ENCODE assay signal across 19 cellular contexts in the genomic region with DNA sequence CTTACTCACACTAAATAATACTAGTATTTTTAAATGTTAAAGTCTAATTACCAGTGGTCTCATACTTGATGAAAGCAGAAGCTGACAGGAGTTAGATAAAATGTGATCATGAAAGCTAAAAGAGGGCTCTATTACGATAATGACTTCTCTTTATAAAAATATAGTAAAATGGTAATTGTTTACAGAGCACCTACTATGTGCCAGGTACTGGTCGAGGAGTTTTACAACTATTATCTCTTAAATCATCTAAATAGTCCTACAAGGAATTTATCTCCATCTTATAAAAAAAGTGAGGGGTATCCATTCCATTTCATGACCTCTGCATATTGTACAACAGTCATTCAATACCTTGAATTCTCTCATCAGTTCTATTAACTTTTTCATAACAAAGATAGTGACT. TPM values are rescaled to one million over a fixed set of nuclear protein-coding genes. Genes with fewer than 3 reads are reported as not detected.
A peak's percentile ranks its signal among the peaks of the same experiment; 100 is the strongest.
DNase-seq lines count a peak whose midpoint lies in the region; ATAC-seq, FAIRE-seq and TF ChIP-seq lines count a peak whose summit lies in the region.
"Had no signal": no experiment of that assay in that cellular context is flagged by ENCODE, and none has a peak within 500 bp of the region (broad histone marks: within the 10 kb centered on the region; RNA-seq: fewer than 3 reads in every experiment).

No MANE protein-coding gene starts in this region.

- intact Hi-C loops in OCI-LY7 (cut with micrococcal nuclease; ENCODE audit: unreplicated experiment) (no loop called here), endothelial cell of umbilical vein (cut with micrococcal nuclease) (loop anchor here (10.0 kb wide), 1 partner anchor 1146 kb away; no protein-coding TSS in a partner anchor)

- no peak for ATAC-seq in GM21619 (IDR thresholded peaks at IDR 0.05; ENCODE audit: unreplicated experiment)
- ATAC-seq in GM21381 (IDR thresholded peaks at IDR 0.05; ENCODE audit: unreplicated experiment), result no peak
- ATAC-seq: T-helper 17 cell had no signal

- H3K4me1 ChIP-seq in GM23248 (ENCODE audit: insufficient read depth) (peaks cover 35% of the 10 kb centered on the region), OCI-LY7 (ENCODE audit: insufficient read depth, low read length, poor library complexity, severe bottlenecking) (no peaks in the 10 kb centered on the region), endothelial cell of umbilical vein (ENCODE audit: control insufficient read depth, extremely low read depth, insufficient read depth, low read length) (peaks cover 18% of the 10 kb centered on the region), skeletal muscle satellite cell (ENCODE audit: control insufficient read depth, insufficient read depth, low read length) (peaks cover 32% of the 10 kb centered on the region)

- POLR2A ChIA-PET in OCI-LY7 (lab: Charles Lee), result interaction anchor here (0.6 kb wide), 1 partner anchor 302 kb away, joined by 3 read pairs; no protein-coding TSS in a partner anchor
- POLR2A ChIA-PET in endothelial cell of umbilical vein (lab: Charles Lee), result no interaction called here

- in situ Hi-C loops in GM23248 (cut with MboI), result no loop called here

- no peak for TF ChIP-seq POLR2A in endothelial cell of umbilical vein (IDR thresholded peaks at IDR 0.05; ENCODE audit: low read depth, low read length)

- no TSS peak for BruUV-seq in OCI-LY7 (replicated peaks; lab: Mats Ljungman, UMichigan)
- no TSS peak for BruUV-seq in endothelial cell of umbilical vein (replicated peaks; lab: Mats Ljungman, UMichigan)

- peak overlapping the region; percentile 42 for H2AFZ ChIP-seq in GM23248
- H2AFZ ChIP-seq in OCI-LY7 (ENCODE audit: low read length), result 0 out of 2 replicates have a peak overlapping the region, but pooled peaks have one; percentile 35
- no peak overlapping the region for H2AFZ ChIP-seq in endothelial cell of umbilical vein (ENCODE audit: low read depth, low read length)

- H3K27ac ChIP-seq in GM23248 (peak overlapping the region; percentile 72), OCI-LY7 (ENCODE audit: low read depth, low read length, poor library complexity, severe bottlenecking) (no peak overlapping the region), endothelial cell of umbilical vein (ENCODE audit: insufficient read depth, low read depth, low read length) (no peak overlapping the region)

- peaks cover 26% of the 10 kb centered on the region for H3F3A ChIP-seq in GM23248 (ENCODE audit: insufficient read depth)

- FAIRE-seq in endothelial cell of umbilical vein (lab: Jason Lieb, UNC), result no peak
- FAIRE-seq: D721Med, RCC 7860 had no signal

- H3K79me2 ChIP-seq in GM23248 (ENCODE audit: insufficient read depth) (no peaks in the 10 kb centered on the region), OCI-LY7 (ENCODE audit: insufficient read depth, low read depth, low read length) (no peaks in the 10 kb centered on the region), endothelial cell of umbilical vein (ENCODE audit: control insufficient read depth, insufficient read depth, low read length) (no peaks in the 10 kb centered on the region)

- H3K4me3 ChIP-seq in GM23248, result no peak overlapping the region
- no peak overlapping the region for H3K4me3 ChIP-seq in OCI-LY7 (ENCODE audit: low read depth, low read length, poor library complexity, severe bottlenecking)
- H3K4me3 ChIP-seq in endothelial cell of umbilical vein (replicated peaks in 1 of 3; ENCODE audit: insufficient read depth in 1 of 3, low read depth in 1 of 3, low read length in 3 of 3), result no peak overlapping the region
- no peak overlapping the region for H3K4me3 ChIP-seq in skeletal muscle satellite cell (ENCODE audit: low read length)
- H3K4me3 ChIP-seq: GM12878 had no signal

- TF ChIP-seq CTCF in OCI-LY7 (conservative IDR thresholded peaks at IDR 0.05; ENCODE audit: low read length) (no peak), endothelial cell of umbilical vein (IDR thresholded peaks at IDR 0.05; ENCODE audit: extremely low read depth in 1 of 2, insufficient read depth in 1 of 2, low read depth in 1 of 2, low read length in 2 of 2) (no peak)

- CTCF ChIA-PET in OCI-LY7 (lab: Charles Lee; ENCODE audit: unreplicated experiment), result no interaction called here
- CTCF ChIA-PET in endothelial cell of umbilical vein (lab: Charles Lee), result interaction anchor here (1.2 to 1.4 kb wide), 2 partner anchors 8 to 14 kb away, joined by 4 read pairs; no protein-coding TSS in a partner anchor

- H4K20me1 ChIP-seq in GM23248 (ENCODE audit: insufficient read depth), result no peaks in the 10 kb centered on the region
- no peaks in the 10 kb centered on the region for H4K20me1 ChIP-seq in OCI-LY7 (ENCODE audit: insufficient read depth, low read length)
- no peaks in the 10 kb centered on the region for H4K20me1 ChIP-seq in endothelial cell of umbilical vein (replicated peaks; ENCODE audit: control insufficient read depth, extremely low read depth, insufficient read depth, low read length)

- DNase-seq in GM23248 (no peak), OCI-LY7 (ENCODE audit: low spot score) (no peak), endothelial cell of umbilical vein (ENCODE audit: low read depth, low spot score) (no peak)
- DNase-seq in activated naive CD4-positive, alpha-beta T cell (lab: John Stamatoyannopoulos, UW), result no peak
- DNase-seq: CD4-positive, alpha-beta memory T cell; DND-41; GDM1; NCI-H1417 treated with DMSO at 0.1 percent for 48 hours; NCI-H2171 treated with DMSO at 0.1 percent for 48 hours; NCI-H774; SHP77; T-helper 17 cell had no signal

- H3K36me3 ChIP-seq in GM23248 (ENCODE audit: low read depth) (no peaks in the 10 kb centered on the region), OCI-LY7 (ENCODE audit: insufficient read depth, low read length) (no peaks in the 10 kb centered on the region), endothelial cell of umbilical vein (ENCODE audit: control insufficient read depth in 2 of 2, extremely low read depth in 1 of 2, insufficient read depth in 2 of 2, low read length in 2 of 2) (no peaks in the 10 kb centered on the region), skeletal muscle satellite cell (ENCODE audit: insufficient read depth, low read length) (no peaks in the 10 kb centered on the region)

- dilution Hi-C loops in endothelial cell of umbilical vein (cut with MboI; ENCODE audit: extremely low pct_ligation_motif_present, low sequenced_read_pairs), result loop anchor here (25.0 kb wide), 1 partner anchor 138 kb away; no protein-coding TSS in a partner anchor

- no peaks in the 10 kb centered on the region for H3K9me1 ChIP-seq in endothelial cell of umbilical vein (replicated peaks; ENCODE audit: control insufficient read depth, extremely low read depth, insufficient read depth, low read length)

- H3K9me3 ChIP-seq in GM23248 (ENCODE audit: low read depth) (no peaks in the 10 kb centered on the region), OCI-LY7 (ENCODE audit: low read length) (no peaks in the 10 kb centered on the region), endothelial cell of umbilical vein (replicated peaks; ENCODE audit: control insufficient read depth, insufficient read depth, low read length) (no peaks in the 10 kb centered on the region), skeletal muscle satellite cell (replicated peaks; ENCODE audit: low read length) (peaks cover 3% of the 10 kb centered on the region)

- H3K4me2 ChIP-seq in GM23248 (ENCODE audit: unreplicated experiment) (peak overlapping the region; percentile 58), OCI-LY7 (ENCODE audit: low read length) (no peak overlapping the region), endothelial cell of umbilical vein (ENCODE audit: insufficient read depth, low read length) (peak overlapping the region; percentile 12), skeletal muscle satellite cell (ENCODE audit: low read length) (peak overlapping the region; percentile 49)

- H3K27me3 ChIP-seq in GM23248 (replicated peaks; ENCODE audit: insufficient read depth), result no peaks in the 10 kb centered on the region
- no peaks in the 10 kb centered on the region for H3K27me3 ChIP-seq in endothelial cell of umbilical vein (ENCODE audit: control insufficient read depth in 2 of 2, insufficient read depth in 2 of 2, low read length in 2 of 2)
- no peaks in the 10 kb centered on the region for H3K27me3 ChIP-seq in skeletal muscle satellite cell (ENCODE audit: control insufficient read depth, insufficient read depth, low read length)

- H3K9ac ChIP-seq in GM23248 (peak overlapping the region; percentile 32; the same call in 1 of the 2 replicates), endothelial cell of umbilical vein (replicated peaks; ENCODE audit: extremely low read depth, insufficient read depth, low read length) (no peak overlapping the region), skeletal muscle satellite cell (ENCODE audit: low read depth, low read length) (no peak overlapping the region)

- H3K9me2 ChIP-seq in GM23248 (ENCODE audit: insufficient read depth), result no peaks in the 10 kb centered on the region
- H3K9me2 ChIP-seq in OCI-LY7 (ENCODE audit: insufficient read depth, low read length), result no peaks in the 10 kb centered on the region

- WGBS in GM23248 (ENCODE audit: low coverage in 1 of 2, low lambda C conversion rate in 2 of 2, missing lambda C conversion rate in 2 of 2), 2 experiments, result 53 to 64% methylated on average over 2 of the region's 2 CpGs

RNA-seq across cellular contexts. Expression of gene VIT, which starts 46.1 kb away (rescaled TPM):
- total RNA-seq in GM23248 (2014; rRNA removed; shearing (Covaris generic)), result 0.22 TPM in 1 of 2 replicates, not detected in the other
- polyA plus RNA-seq in GM23248 (2016; fragmentation: Nextera tagmentation; extraction: Ambion mirVana), result 0.31 TPM in 1 of 2 replicates, not detected in the other
- total RNA-seq in OCI-LY7 (2014; rRNA removed; shearing (Covaris generic)), result not detected in 2 replicates
- not detected in 2 replicates for total RNA-seq in OCI-LY7 (2022)
- 0.48 and 0.88 TPM in 2 replicates for total RNA-seq in endothelial cell of umbilical vein
- 0.38 and 0.54 TPM in 2 replicates for polyA plus RNA-seq in endothelial cell of umbilical vein
- polyA plus RNA-seq in endothelial cell of umbilical vein (2011; cell fraction: cytosol; rRNA removed), result 0.58 and 0.61 TPM in 2 replicates
- 0.27 and 0.75 TPM in 2 replicates for polyA plus RNA-seq in endothelial cell of umbilical vein (2011; cell fraction: nucleus; rRNA removed)
- 0.51 and 0.67 TPM in 2 replicates for polyA plus RNA-seq in endothelial cell of umbilical vein (2012)
- polyA minus RNA-seq in endothelial cell of umbilical vein, result not detected in 2 replicates
- not detected for polyA minus RNA-seq in endothelial cell of umbilical vein (2011; cell fraction: cytosol; rRNA and poly(A)+ RNA removed)
- polyA minus RNA-seq in endothelial cell of umbilical vein (2011; cell fraction: nucleus; rRNA and poly(A)+ RNA removed), result 0.29 and 0.48 TPM in 2 replicates
- 3.5 and 8.5 TPM in 2 replicates for total RNA-seq in skeletal muscle satellite cell (2012; rRNA removed)
- total RNA-seq: CD4-positive, alpha-beta memory T cell; GM12878; HT1080; T-helper 17 cell had no signal
- polyA plus RNA-seq: CD4-positive, alpha-beta memory T cell had no signal

RNA-seq across cellular contexts. Expression of gene FEZ2, which starts 52.5 kb away (rescaled TPM):
- 86.2 and 93.2 TPM in 2 replicates for total RNA-seq in GM23248 (2014; rRNA removed; shearing (Covaris generic))
- polyA plus RNA-seq in GM23248 (2016; fragmentation: Nextera tagmentation; extraction: Ambion mirVana) (48.8 and 50.5 TPM in 2 replicates), endothelial cell of umbilical vein (28.1 and 41.2 TPM in 2 replicates)
- 17.1 and 19.3 TPM in 2 replicates for total RNA-seq in OCI-LY7 (2014; rRNA removed; shearing (Covaris generic))
- total RNA-seq in OCI-LY7 (2022) (23.2 and 28.7 TPM in 2 replicates), endothelial cell of umbilical vein (72.4 and 73.5 TPM in 2 replicates)
- 44.1 and 46.1 TPM in 2 replicates for polyA plus RNA-seq in endothelial cell of umbilical vein (2011; cell fraction: cytosol; rRNA removed)
- polyA plus RNA-seq in endothelial cell of umbilical vein (2011; cell fraction: nucleus; rRNA removed), result 42.3 and 62.0 TPM in 2 replicates
- polyA plus RNA-seq in endothelial cell of umbilical vein (2012), result 134 and 161 TPM in 2 replicates
- 24.7 and 28.9 TPM in 2 replicates for polyA minus RNA-seq in endothelial cell of umbilical vein
- 6.8 TPM for polyA minus RNA-seq in endothelial cell of umbilical vein (2011; cell fraction: cytosol; rRNA and poly(A)+ RNA removed)
- 61.0 and 82.1 TPM in 2 replicates for polyA minus RNA-seq in endothelial cell of umbilical vein (2011; cell fraction: nucleus; rRNA and poly(A)+ RNA removed)
- total RNA-seq in skeletal muscle satellite cell (2012; rRNA removed), result 58.1 and 63.3 TPM in 2 replicates
